1 cellular context compared by ENCODE assay signal in genomic region chr22:31321421-31321820, GRCh38.
TF ChIP-seq lines count a peak whose summit lies in the region.

No MANE protein-coding gene starts in this region.

TF ChIP-seq in HepG2, 621 proteins besides CTCF, POLR2A, EP300 and RAD21:
- no peak for TF ChIP-seq HOXA5 (CRISPR knock-in tag; IDR thresholded peaks at IDR 0.05)
- TF ChIP-seq NR2F6 (IDR thresholded peaks at IDR 0.05) = no peak
- TF ChIP-seq NR2F6 (CRISPR knock-in tag; IDR thresholded peaks at IDR 0.05) = no peak
- TF ChIP-seq MAFF (IDR thresholded peaks at IDR 0.05; ENCODE audit: low read depth, low read length) = no peak
- TF ChIP-seq ZNF569 (CRISPR knock-in tag; IDR thresholded peaks at IDR 0.05; ENCODE audit: borderline replicate concordance) = no peak
